Comparison of ENCODE assay signal across 17 cellular contexts in genomic region chr3:132911741-132912415, GRCh38.
DNase-seq lines count a peak whose midpoint lies in the region; ATAC-seq and TF ChIP-seq lines count a peak whose summit lies in the region.
"Had no signal": no experiment of that assay in that cellular context is flagged by ENCODE, and none has a peak within 500 bp of the region (broad histone marks: within the 10 kb centered on the region; RNA-seq: fewer than 3 reads in every experiment).

No MANE protein-coding gene starts in this region.

- H3K4me1 ChIP-seq in trophoblast cell (ENCODE audit: control insufficient read depth in 1 of 2, insufficient read depth in 2 of 2, low read length in 2 of 2) (no peaks in the 10 kb centered on the region), tibial nerve (no peaks in the 10 kb centered on the region)

- H3K4me2 ChIP-seq in trophoblast cell (ENCODE audit: low read length), result no peak overlapping the region

- H3K36me3 ChIP-seq in trophoblast cell (ENCODE audit: control insufficient read depth in 1 of 2, insufficient read depth in 2 of 2, low read length in 2 of 2) (no peaks in the 10 kb centered on the region), tibial nerve (no peaks in the 10 kb centered on the region)
- H3K36me3 ChIP-seq: MG63, WERI-Rb-1 had no signal

- no peak for TF ChIP-seq EP300 in tibial nerve (IDR thresholded peaks at IDR 0.05)

- H3K18ac ChIP-seq in trophoblast cell (ENCODE audit: low read length), result no peak overlapping the region

- no peak overlapping the region for H4K91ac ChIP-seq in trophoblast cell (ENCODE audit: low read depth, low read length)

- no peak overlapping the region for H2AK5ac ChIP-seq in trophoblast cell (ENCODE audit: low read length)

- H3K27ac ChIP-seq in trophoblast cell (ENCODE audit: low read depth, low read length) (no peak overlapping the region), tibial nerve (no peak overlapping the region)
- H3K27ac ChIP-seq: WERI-Rb-1 had no signal

- 100% methylated on average over 1 of the region's 4 CpGs for WGBS in trophoblast cell (ENCODE audit: extremely low coverage, insufficient coverage, insufficient read length)
- 63 to 81% methylated on average over 4 of the region's 4 CpGs for WGBS in tibial nerve, 2 donors

- no peak overlapping the region for H2BK120ac ChIP-seq in trophoblast cell (ENCODE audit: insufficient read depth, low read length, poor library complexity)

- H2AFZ ChIP-seq in trophoblast cell (ENCODE audit: insufficient read depth, low read length, poor library complexity), result no peak overlapping the region

- no peaks in the 10 kb centered on the region for H3K9me3 ChIP-seq in trophoblast cell (ENCODE audit: insufficient read depth, low read depth, low read length)
- H3K9me3 ChIP-seq in tibial nerve, result peaks cover 0 to 5% (median 0%) of the 10 kb centered on the region in 4 donors
- H3K9me3 ChIP-seq: MG63 had no signal

- no peak overlapping the region for H3K9ac ChIP-seq in trophoblast cell (ENCODE audit: low read length)

- H3K4me3 ChIP-seq in fibroblast of mammary gland (ENCODE audit: control insufficient read depth, low read depth, low read length) (no peak overlapping the region), trophoblast cell (ENCODE audit: low read depth, low read length) (no peak overlapping the region), tibial nerve (no peak overlapping the region)
- H3K4me3 ChIP-seq: MG63 had no signal

- TF ChIP-seq CTCF in fibroblast of mammary gland (conservative IDR thresholded peaks at IDR 0.05; ENCODE audit: control insufficient read depth, insufficient read depth, low read depth, low read length) (no peak), tibial nerve (IDR thresholded peaks at IDR 0.05) (no peak)

- H2BK12ac ChIP-seq in trophoblast cell (ENCODE audit: low read length), result no peak overlapping the region

- H4K8ac ChIP-seq in trophoblast cell (ENCODE audit: low read depth, low read length), result no peak overlapping the region

- TF ChIP-seq POLR2A in tibial nerve (IDR thresholded peaks at IDR 0.05), result no peak

- H3K79me2 ChIP-seq in trophoblast cell (ENCODE audit: control insufficient read depth, insufficient read depth, low read length, poor library complexity), result no peaks in the 10 kb centered on the region

- no peak overlapping the region for H3K14ac ChIP-seq in trophoblast cell (ENCODE audit: low read length)

- DNase-seq in GF-D8 (lab: John Stamatoyannopoulos, UW) (peak; percentile 63), OCI-M1 (lab: John Stamatoyannopoulos, UW) (peak; percentile 75), fibroblast of mammary gland (ENCODE audit: low read depth) (peak; percentile 78), trophoblast cell (peak; percentile 7 to 52), tibial nerve (ENCODE audit: low spot score in 2 of 2) (no peak), NCI-H82 treated with DMSO at 0.1 percent for 48 hours (lab: John Stamatoyannopoulos, UW; ENCODE audit: unreplicated experiment) (no peak)
- DNase-seq in stimulated activated CD4-positive, alpha-beta T cell treated with anti-CD3 and anti-CD28 coated beads, Interleukin-4, amount 100 ng/mL, for 1 hour, result no peak
- DNase-seq: activated CD4-positive, alpha-beta T cell treated with anti-CD3 and anti-CD28 coated beads, Interleukin-2, amount 50 U/mL, for 4 hours; activated CD8-positive, alpha-beta memory T cell treated with anti-CD3 and anti-CD28 coated beads, Interleukin-2, amount 50 U/mL, for 48 hours; activated effector memory CD4-positive, alpha-beta T cell treated with Interleukin-2 at 50 U/mL for 16 hours; central memory CD4-positive, alpha-beta T cell; MG63; NCI-H1436 treated with DMSO at 0.1 percent for 48 hours; NCI-H748 treated with DMSO at 0.1 percent for 48 hours; PC-3; WERI-Rb-1 had no signal

- no peak overlapping the region for H2BK5ac ChIP-seq in trophoblast cell (ENCODE audit: low read depth, low read length, poor library complexity)

- no peak overlapping the region for H3K23ac ChIP-seq in trophoblast cell (ENCODE audit: low read length)

- H3K27me3 ChIP-seq in trophoblast cell (ENCODE audit: insufficient read depth, low read length), result no peaks in the 10 kb centered on the region
- no peaks in the 10 kb centered on the region for H3K27me3 ChIP-seq in tibial nerve

- no peak overlapping the region for H4K12ac ChIP-seq in trophoblast cell (ENCODE audit: low read depth, low read length)

- no peak for ATAC-seq in HG03097 (IDR thresholded peaks at IDR 0.05; ENCODE audit: low FRiP score, unreplicated experiment)
- ATAC-seq: PC-3 had no signal

- no peak overlapping the region for H3K4ac ChIP-seq in trophoblast cell (ENCODE audit: low read depth, low read length)

- H3K79me1 ChIP-seq in trophoblast cell (ENCODE audit: low read length), result no peaks in the 10 kb centered on the region

Comparison
In these comparisons a context has a peak if more than half of its experiments do, and no peak if none do; other contexts are left out.
1. DNase-seq: peak in GF-D8 (single experiment), OCI-M1 (single experiment), fibroblast of mammary gland (single experiment) and trophoblast cell (2 of 2); none in tibial nerve (0 of 2), stimulated activated CD4-positive, alpha-beta T cell treated with anti-CD3 and anti-CD28 coated beads, Interleukin-4, amount 100 ng/mL, for 1 hour (single experiment) and NCI-H82 treated with DMSO at 0.1 percent for 48 hours (single experiment).